14 cellular contexts compared by ENCODE assay signal in the genomic region with DNA sequence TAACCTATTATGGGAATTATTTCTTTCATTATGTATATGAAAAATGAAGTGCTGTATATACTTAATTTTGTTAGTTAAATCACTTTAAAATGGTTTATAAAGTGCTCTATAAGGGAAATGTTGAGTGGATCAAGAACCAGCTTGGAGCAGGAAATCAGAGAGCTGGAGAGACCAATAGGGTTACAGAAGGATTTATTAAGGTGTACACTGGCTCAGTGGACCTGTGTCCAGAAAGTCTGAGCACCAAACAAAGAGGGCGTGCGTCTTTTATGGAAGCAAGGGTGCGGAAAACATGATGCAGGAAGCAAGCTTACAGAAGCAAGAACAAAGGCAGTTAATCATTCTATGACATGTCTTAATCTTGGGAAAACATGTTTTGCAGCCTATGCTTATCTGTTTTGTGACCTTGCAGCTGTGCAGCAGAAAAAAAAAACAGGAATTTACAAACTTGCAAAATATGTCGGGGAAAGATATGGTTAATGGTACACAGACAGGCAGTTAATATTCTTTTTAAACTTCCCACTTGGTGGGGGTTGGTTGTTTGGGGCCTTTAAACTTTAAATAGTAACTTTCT.
DNase-seq lines count a peak whose midpoint lies in the region; ATAC-seq and TF ChIP-seq lines count a peak whose summit lies in the region.
"Had no signal": no experiment of that assay in that cellular context is flagged by ENCODE, and none has a peak within 500 bp of the region (broad histone marks: within the 10 kb centered on the region; RNA-seq: fewer than 3 reads in every experiment).

No MANE protein-coding gene starts in this region.

- RAD21 ChIA-PET in HCT116 (lab: Charles Lee; ENCODE audit: low non-redundant PET in 1 of 2, low total read pairs in 2 of 2, uncharacterized antibody in 2 of 2, unreplicated experiment in 2 of 2), result no interaction called here

- ATAC-seq in HCT116, result no peak
- no peak for ATAC-seq in HG03521 (IDR thresholded peaks at IDR 0.05; ENCODE audit: unreplicated experiment)
- ATAC-seq in heart left ventricle, result no peak
- ATAC-seq: GM23338 had no signal

- no peak for TF ChIP-seq RAD21 in HCT116 (IDR thresholded peaks at IDR 0.05; ENCODE audit: low read depth)

- no peaks in the 10 kb centered on the region for H3K9me2 ChIP-seq in HCT116 (ENCODE audit: insufficient read depth)

- no peak overlapping the region for H2AFZ ChIP-seq in HCT116 (ENCODE audit: low read depth, low read length, poor library complexity, severe bottlenecking)
- H2AFZ ChIP-seq: GM23338 had no signal

- H3K4me1 ChIP-seq in HCT116 (ENCODE audit: control insufficient read depth in 1 of 2, insufficient read depth in 2 of 2, low read length in 2 of 2), result no peaks in the 10 kb centered on the region
- no peaks in the 10 kb centered on the region for H3K4me1 ChIP-seq in heart left ventricle

- intact Hi-C loops in HCT116 (cut with micrococcal nuclease), result no loop called here
- intact Hi-C loops in heart left ventricle (cut with DNase I), result no loop called here

- no peak for TF ChIP-seq CTCF in HCT116 (IDR thresholded peaks at IDR 0.05 in 2 of 3, conservative IDR thresholded peaks at IDR 0.05 in 1 of 3; ENCODE audit: borderline replicate concordance in 1 of 3, insufficient read depth in 1 of 3, low read depth in 2 of 3, low read length in 2 of 3)
- TF ChIP-seq CTCF in heart left ventricle (IDR thresholded peaks at IDR 0.05), result no peak

- no peak overlapping the region for H3K4me2 ChIP-seq in HCT116 (ENCODE audit: low read length)
- H3K4me2 ChIP-seq: GM23338 had no signal

- no peak overlapping the region for H3K9ac ChIP-seq in HCT116 (ENCODE audit: low read length)

- WGBS in heart left ventricle, 4 donors, result 72 to 84% (median 77%) methylated on average over 4 of the region's 4 CpGs

- POLR2A ChIA-PET in HCT116 (lab: Charles Lee), result no interaction called here

- H3K27ac ChIP-seq in HCT116 (ENCODE audit: low read depth, low read length) (no peak overlapping the region), heart left ventricle (no peak overlapping the region)

- H4K20me1 ChIP-seq in HCT116 (ENCODE audit: insufficient read depth), result no peaks in the 10 kb centered on the region

- no peaks in the 10 kb centered on the region for H3K27me3 ChIP-seq in HCT116 (ENCODE audit: insufficient read depth, low read length)
- H3K27me3 ChIP-seq in heart left ventricle, result no peaks in the 10 kb centered on the region

- H3K9me3 ChIP-seq in HCT116 (ENCODE audit: control insufficient read depth in 1 of 2, insufficient read depth in 1 of 2, low read depth in 1 of 2, low read length in 2 of 2) (peaks cover 0 to 4% of the 10 kb centered on the region in 2 experiments; a peak in 1 of 4 replicates), heart left ventricle (peaks cover 0 to 32% (median 15%) of the 10 kb centered on the region in 12 donors)

- CTCF ChIA-PET in HCT116 (lab: Charles Lee), result no interaction called here

- no peak for DNase-seq in HCT116 (ENCODE audit: low read depth, low spot score)
- DNase-seq in OCI-M1 (lab: John Stamatoyannopoulos, UW), result peak; percentile 53
- peak; percentile 9 to 16 for DNase-seq in erythroblast (lab: John Stamatoyannopoulos, UW)
- no peak for DNase-seq in heart left ventricle
- DNase-seq in stimulated activated CD4-positive, alpha-beta T cell treated with anti-CD3 and anti-CD28 coated beads, Interleukin-4, amount 100 ng/mL, for 24 hours, result no peak
- DNase-seq: C1 segment of cervical spinal cord; CD4-positive, alpha-beta memory T cell; COR-L47; DMS153; DMS79 treated with DMSO at 0.1 percent for 48 hours; GF-D8; H9 had no signal

- no peak overlapping the region for H3K4me3 ChIP-seq in HCT116 (replicated peaks in 1 of 2; ENCODE audit: low read depth in 1 of 2, low read length in 2 of 2)
- H3K4me3 ChIP-seq in heart left ventricle, result no peak overlapping the region
- H3K4me3 ChIP-seq: GM23338 had no signal

- no TSS peak for BruUV-seq in HCT116 (replicated peaks; lab: Mats Ljungman, UMichigan)

- H3K36me3 ChIP-seq in HCT116 (ENCODE audit: control insufficient read depth in 1 of 2, insufficient read depth in 2 of 2, low read length in 2 of 2), result no peaks in the 10 kb centered on the region
- H3K36me3 ChIP-seq in heart left ventricle, result no peaks in the 10 kb centered on the region

- H3K79me2 ChIP-seq in HCT116 (ENCODE audit: insufficient read depth, low read length), result no peaks in the 10 kb centered on the region

- no peak for TF ChIP-seq POLR2A in HCT116 (IDR thresholded peaks at IDR 0.05; ENCODE audit: borderline replicate concordance, extremely low read depth, insufficient read depth, insufficient read length)
- TF ChIP-seq POLR2A in erythroblast (IDR thresholded peaks at IDR 0.05; ENCODE audit: low read length), result no peak
- TF ChIP-seq POLR2A in heart left ventricle (IDR thresholded peaks at IDR 0.05), result no peak

TF ChIP-seq in HCT116, 20 proteins besides CTCF, POLR2A, EP300 and RAD21:
- TF ChIP-seq CBX3 (IDR thresholded peaks at IDR 0.05; ENCODE audit: low read depth), result peak; percentile 61; the same call in 1 of the 2 replicates
- TF ChIP-seq, protein P1, sequence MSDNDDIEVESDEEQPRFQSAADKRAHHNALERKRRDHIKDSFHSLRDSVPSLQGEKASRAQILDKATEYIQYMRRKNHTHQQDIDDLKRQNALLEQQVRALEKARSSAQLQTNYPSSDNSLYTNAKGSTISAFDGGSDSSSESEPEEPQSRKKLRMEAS (IDR thresholded peaks at IDR 0.05), result no peak

Comparison
In these comparisons a context has a peak if more than half of its experiments do, and no peak if none do; other contexts are left out.
1. DNase-seq: peak in OCI-M1 (single experiment) and erythroblast (2 of 2); none in HCT116 (single experiment), heart left ventricle (0 of 5) and stimulated activated CD4-positive, alpha-beta T cell treated with anti-CD3 and anti-CD28 coated beads, Interleukin-4, amount 100 ng/mL, for 24 hours (single experiment).